10 cellular contexts compared by ENCODE assay signal in the genomic region with DNA sequence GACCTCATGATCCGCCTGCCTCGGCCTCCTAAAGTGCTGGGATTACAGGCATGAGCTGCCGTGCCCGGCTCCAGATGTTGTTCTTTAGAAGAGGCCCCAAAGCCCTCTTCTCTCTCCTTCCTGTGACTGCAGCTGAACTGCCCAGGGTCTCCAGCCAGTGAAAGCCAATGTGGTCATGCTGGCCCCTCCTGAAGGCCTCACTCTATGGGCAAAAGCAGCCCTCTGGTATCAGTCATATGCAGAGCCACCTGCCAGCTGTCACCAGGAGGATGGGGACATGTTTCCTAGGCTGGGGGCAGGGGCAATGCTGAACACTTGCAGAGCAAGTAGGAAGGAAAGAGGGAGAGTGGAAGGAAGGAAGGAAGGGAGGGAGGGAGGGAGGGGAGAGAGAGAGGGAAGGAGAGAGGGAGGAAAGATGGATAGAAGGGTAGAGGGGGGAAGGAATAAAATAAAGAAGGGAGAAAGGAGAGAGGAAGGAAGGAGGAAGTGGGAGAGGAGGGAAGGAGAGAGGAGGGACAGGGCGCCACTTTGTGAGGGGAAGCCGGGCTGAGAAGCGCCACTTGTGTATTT. TPM values are rescaled to one million over a fixed set of nuclear protein-coding genes. Genes with fewer than 3 reads are reported as not detected.
A peak's percentile ranks its signal among the peaks of the same experiment; 100 is the strongest.
DNase-seq lines count a peak whose midpoint lies in the region; ATAC-seq and TF ChIP-seq lines count a peak whose summit lies in the region.
"Had no signal": no experiment of that assay in that cellular context is flagged by ENCODE, and none has a peak within 500 bp of the region (broad histone marks: within the 10 kb centered on the region; RNA-seq: fewer than 3 reads in every experiment).

No MANE protein-coding gene starts in this region.

- no peak overlapping the region for H3K27ac ChIP-seq in CD4-positive, CD25-positive, alpha-beta regulatory T cell (ENCODE audit: insufficient read depth, low read length, poor library complexity, severe bottlenecking)
- H3K27ac ChIP-seq in OCI-LY3 (ENCODE audit: low read length): 0 out of 2 replicates have a peak overlapping the region, but pooled peaks have one; percentile 22
- peak overlapping the region; percentile 88 for H3K27ac ChIP-seq in endodermal cell (ENCODE audit: low read depth, low read length)
- peak overlapping the region; percentile 97 for H3K27ac ChIP-seq in parathyroid adenoma
- H3K27ac ChIP-seq in body of pancreas: peak overlapping the region in 2 of 4 donors; percentile 59 to 68

- no peak for ATAC-seq in CD4-positive, CD25-positive, alpha-beta regulatory T cell (ENCODE audit: low read depth in 2 of 2)
- no peak for ATAC-seq in body of pancreas

- WGBS in endodermal cell (ENCODE audit: insufficient coverage in 1 of 2, insufficient read length in 1 of 2), 2 experiments: 92% methylated on average over 7 of the region's 7 CpGs
- 60 to 86% methylated on average over 6 to 7 of the region's 7 CpGs for WGBS in body of pancreas, 2 donors

- H3K27me3 ChIP-seq in CD4-positive, CD25-positive, alpha-beta regulatory T cell (ENCODE audit: control insufficient read depth, insufficient read depth, low read length): no peaks in the 10 kb centered on the region
- H3K27me3 ChIP-seq in OCI-LY3 (ENCODE audit: low read depth, low read length) (no peaks in the 10 kb centered on the region), endodermal cell (ENCODE audit: control insufficient read depth, insufficient read depth, low read length, poor library complexity, severe bottlenecking) (no peaks in the 10 kb centered on the region), parathyroid adenoma (ENCODE audit: control insufficient read depth, insufficient read depth, low read length) (no peaks in the 10 kb centered on the region), body of pancreas (no peaks in the 10 kb centered on the region)

- H3K9me3 ChIP-seq in CD4-positive, CD25-positive, alpha-beta regulatory T cell (ENCODE audit: control insufficient read depth in 2 of 2, low read length in 2 of 2): no peaks in the 10 kb centered on the region
- no peaks in the 10 kb centered on the region for H3K9me3 ChIP-seq in OCI-LY3 (ENCODE audit: insufficient read depth, low read length)
- no peaks in the 10 kb centered on the region for H3K9me3 ChIP-seq in endodermal cell (ENCODE audit: control insufficient read depth, low read length)
- no peaks in the 10 kb centered on the region for H3K9me3 ChIP-seq in parathyroid adenoma (ENCODE audit: control insufficient read depth, low read length)
- H3K9me3 ChIP-seq in body of pancreas: no peaks in the 10 kb centered on the region

- H3K79me2 ChIP-seq in OCI-LY3 (ENCODE audit: low read length) (no peaks in the 10 kb centered on the region; the same call in 1 of the 2 replicates), parathyroid adenoma (no peaks in the 10 kb centered on the region)

- H3K4me1 ChIP-seq in CD4-positive, CD25-positive, alpha-beta regulatory T cell (ENCODE audit: control insufficient read depth, insufficient read depth, low read length, poor library complexity, severe bottlenecking): peaks cover 17% of the 10 kb centered on the region
- peaks cover 28% of the 10 kb centered on the region for H3K4me1 ChIP-seq in OCI-LY3 (ENCODE audit: low read length)
- peaks cover 3% of the 10 kb centered on the region for H3K4me1 ChIP-seq in endodermal cell (ENCODE audit: control insufficient read depth, insufficient read depth, low read length)
- H3K4me1 ChIP-seq in parathyroid adenoma: peaks cover 15% of the 10 kb centered on the region
- H3K4me1 ChIP-seq in body of pancreas: no peaks in the 10 kb centered on the region

- no peak for TF ChIP-seq CTCF in OCI-LY3 (IDR thresholded peaks at IDR 0.05; ENCODE audit: low read depth, low read length)
- TF ChIP-seq CTCF in endodermal cell (conservative IDR thresholded peaks at IDR 0.05): no peak
- TF ChIP-seq CTCF in parathyroid adenoma (IDR thresholded peaks at IDR 0.05): no peak
- TF ChIP-seq CTCF in body of pancreas (IDR thresholded peaks at IDR 0.05): no peak

- no peaks in the 10 kb centered on the region for H3K36me3 Mint-ChIP-seq in CD4-positive, CD25-positive, alpha-beta regulatory T cell
- H3K36me3 Mint-ChIP-seq in endodermal cell (ENCODE audit: low read depth): peaks cover 2% of the 10 kb centered on the region
- no peaks in the 10 kb centered on the region for H3K36me3 Mint-ChIP-seq in activated T-helper 2 cell treated with anti-CD3 and anti-CD28 coated beads, Interferon-gamma antibody, Interleukin-2, Interleukin-4, amounts not matched to agents 10 μg/mL and 5 μg/mL and 100 μg/mL, durations not matched to agents 14 hours and 24 hours and 36 hours (ENCODE audit: low read depth)
- H3K36me3 Mint-ChIP-seq: activated naive CD8-positive, alpha-beta T cell treated with anti-CD3 and anti-CD28 coated beads, Interleukin-2, amount 10 ng/mL, durations not matched to agents 7 days and 5 days had no signal

- no peaks in the 10 kb centered on the region for H3K27me3 Mint-ChIP-seq in CD4-positive, CD25-positive, alpha-beta regulatory T cell
- H3K27me3 Mint-ChIP-seq in endodermal cell (ENCODE audit: insufficient read depth): no peaks in the 10 kb centered on the region
- no peaks in the 10 kb centered on the region for H3K27me3 Mint-ChIP-seq in activated T-helper 2 cell treated with anti-CD3 and anti-CD28 coated beads, Interferon-gamma antibody, Interleukin-2, Interleukin-4, amounts not matched to agents 10 μg/mL and 5 μg/mL and 100 μg/mL, durations not matched to agents 14 hours and 24 hours and 36 hours (ENCODE audit: low read depth)
- H3K27me3 Mint-ChIP-seq: activated naive CD8-positive, alpha-beta T cell treated with anti-CD3 and anti-CD28 coated beads, Interleukin-2, amount 10 ng/mL, durations not matched to agents 7 days and 5 days had no signal

- no peak for TF ChIP-seq POLR2A in body of pancreas (IDR thresholded peaks at IDR 0.05)

- peak overlapping the region in 2 of 4 donors; percentile 73 to 86 for H3K4me3 Mint-ChIP-seq in CD4-positive, CD25-positive, alpha-beta regulatory T cell
- H3K4me3 Mint-ChIP-seq in endodermal cell: no peak overlapping the region
- H3K4me3 Mint-ChIP-seq in activated T-helper 2 cell treated with anti-CD3 and anti-CD28 coated beads, Interferon-gamma antibody, Interleukin-2, Interleukin-4, amounts not matched to agents 10 μg/mL and 5 μg/mL and 100 μg/mL, durations not matched to agents 14 hours and 24 hours and 36 hours (ENCODE audit: low read depth): no peak overlapping the region
- H3K4me3 Mint-ChIP-seq: activated naive CD8-positive, alpha-beta T cell treated with anti-CD3 and anti-CD28 coated beads, Interleukin-2, amount 10 ng/mL, durations not matched to agents 7 days and 5 days had no signal

- no peaks in the 10 kb centered on the region for H3K9me3 Mint-ChIP-seq in CD4-positive, CD25-positive, alpha-beta regulatory T cell
- H3K9me3 Mint-ChIP-seq in endodermal cell: no peaks in the 10 kb centered on the region
- H3K9me3 Mint-ChIP-seq in activated T-helper 2 cell treated with anti-CD3 and anti-CD28 coated beads, Interferon-gamma antibody, Interleukin-2, Interleukin-4, amounts not matched to agents 10 μg/mL and 5 μg/mL and 100 μg/mL, durations not matched to agents 14 hours and 24 hours and 36 hours: no peaks in the 10 kb centered on the region
- H3K9me3 Mint-ChIP-seq: activated naive CD8-positive, alpha-beta T cell treated with anti-CD3 and anti-CD28 coated beads, Interleukin-2, amount 10 ng/mL, durations not matched to agents 7 days and 5 days had no signal

- H4K20me1 ChIP-seq in OCI-LY3 (ENCODE audit: insufficient read depth, low read length): no peaks in the 10 kb centered on the region

- no peaks in the 10 kb centered on the region for H3K36me3 ChIP-seq in CD4-positive, CD25-positive, alpha-beta regulatory T cell (ENCODE audit: control insufficient read depth, insufficient read depth, low read length)
- H3K36me3 ChIP-seq in OCI-LY3 (replicated peaks; ENCODE audit: low read depth, low read length) (no peaks in the 10 kb centered on the region), endodermal cell (ENCODE audit: control insufficient read depth, insufficient read depth, low read length) (no peaks in the 10 kb centered on the region), parathyroid adenoma (ENCODE audit: control insufficient read depth, insufficient read depth, low read length) (no peaks in the 10 kb centered on the region), body of pancreas (replicated peaks in 1 of 2; ENCODE audit: insufficient read depth in 1 of 2, low read depth in 2 of 2) (no peaks in the 10 kb centered on the region)

- H3K27ac Mint-ChIP-seq in CD4-positive, CD25-positive, alpha-beta regulatory T cell: peak overlapping the region; percentile 74 to 96 (median 92)
- H3K27ac Mint-ChIP-seq in endodermal cell: no peak overlapping the region
- no peak overlapping the region for H3K27ac Mint-ChIP-seq in activated T-helper 2 cell treated with anti-CD3 and anti-CD28 coated beads, Interferon-gamma antibody, Interleukin-2, Interleukin-4, amounts not matched to agents 10 μg/mL and 5 μg/mL and 100 μg/mL, durations not matched to agents 14 hours and 24 hours and 36 hours
- H3K27ac Mint-ChIP-seq: activated naive CD8-positive, alpha-beta T cell treated with anti-CD3 and anti-CD28 coated beads, Interleukin-2, amount 10 ng/mL, durations not matched to agents 7 days and 5 days had no signal

- no peak overlapping the region for H3K4me3 ChIP-seq in CD4-positive, CD25-positive, alpha-beta regulatory T cell (ENCODE audit: low read depth, low read length)
- H3K4me3 ChIP-seq in OCI-LY3 (ENCODE audit: low read length) (peak overlapping the region; percentile 36), endodermal cell (ENCODE audit: low read length) (no peak overlapping the region), parathyroid adenoma (ENCODE audit: low read depth, low read length) (no peak overlapping the region), body of pancreas (no peak overlapping the region)

- H2AFZ ChIP-seq in OCI-LY3 (ENCODE audit: low read depth, low read length) (no peak overlapping the region), parathyroid adenoma (peak overlapping the region; percentile 86)

- H3K4me1 Mint-ChIP-seq in CD4-positive, CD25-positive, alpha-beta regulatory T cell: peaks cover 6 to 23% (median 10%) of the 10 kb centered on the region in 4 donors
- H3K4me1 Mint-ChIP-seq in endodermal cell: peaks cover 12% of the 10 kb centered on the region
- H3K4me1 Mint-ChIP-seq in activated T-helper 2 cell treated with anti-CD3 and anti-CD28 coated beads, Interferon-gamma antibody, Interleukin-2, Interleukin-4, amounts not matched to agents 10 μg/mL and 5 μg/mL and 100 μg/mL, durations not matched to agents 14 hours and 24 hours and 36 hours (ENCODE audit: low read depth): peaks cover 8% of the 10 kb centered on the region

- H3K4me2 ChIP-seq in OCI-LY3 (ENCODE audit: low read length): peak overlapping the region; percentile 80
- H3K4me2 ChIP-seq in parathyroid adenoma (ENCODE audit: low read length): no peak overlapping the region

- intact Hi-C loops in body of pancreas (cut with DNase I): no loop called here
- intact Hi-C loops in activated T-helper 2 cell treated with anti-CD3 and anti-CD28 coated beads, Interferon-gamma antibody, Interleukin-2, Interleukin-4, amounts not matched to agents 10 μg/mL and 5 μg/mL and 100 μg/mL, durations not matched to agents 14 hours and 24 hours and 36 hours (cut with micrococcal nuclease): no loop called here

- H3K9ac ChIP-seq in OCI-LY3 (ENCODE audit: low read length) (peak overlapping the region; percentile 38; the same call in 1 of the 2 replicates), endodermal cell (ENCODE audit: extremely low read depth, low read length, poor library complexity, severe bottlenecking) (no peak overlapping the region), parathyroid adenoma (no peak overlapping the region)

- DNase-seq in CD4-positive, CD25-positive, alpha-beta regulatory T cell: no peak
- DNase-seq in endodermal cell: no peak
- DNase-seq in NCI-H526 treated with DMSO at 0.1 percent for 48 hours (lab: John Stamatoyannopoulos, UW): no peak
- DNase-seq in body of pancreas: no peak
- DNase-seq in activated T-helper 2 cell treated with anti-CD3 and anti-CD28 coated beads, Interferon-gamma antibody, Interleukin-2, Interleukin-4, amounts not matched to agents 10 μg/mL and 5 μg/mL and 100 μg/mL, durations not matched to agents 14 hours and 24 hours and 36 hours (ENCODE audit: low spot score): no peak
- no peak for DNase-seq in NCI-H2107 treated with DMSO at 0.1 percent for 48 hours (lab: John Stamatoyannopoulos, UW; ENCODE audit: unreplicated experiment)
- DNase-seq: activated naive CD8-positive, alpha-beta T cell treated with anti-CD3 and anti-CD28 coated beads, Interleukin-2, amount 10 ng/mL, durations not matched to agents 7 days and 5 days; NCI-H187 had no signal

RNA-seq across cellular contexts. Expression of gene SOCS3, which starts 36.0 kb away (rescaled TPM):
- total RNA-seq in CD4-positive, CD25-positive, alpha-beta regulatory T cell: 218 TPM
- 10 to 100 TPM; 26.4 to 74.2 (median 51.2) TPM for polyA plus RNA-seq in CD4-positive, CD25-positive, alpha-beta regulatory T cell
- total RNA-seq in endodermal cell (10 to 100 TPM; 54.2 to 75.3 TPM), body of pancreas (10 to 100 TPM; 21.0 to 63.9 TPM)
- polyA plus RNA-seq in endodermal cell (2013, experiment 1 of 2): 15.1 TPM
- 19.8 TPM for polyA plus RNA-seq in endodermal cell (2013, experiment 2 of 2)
- total RNA-seq in activated T-helper 2 cell treated with anti-CD3 and anti-CD28 coated beads, Interferon-gamma antibody, Interleukin-2, Interleukin-4, amounts not matched to agents 10 μg/mL and 5 μg/mL and 100 μg/mL, durations not matched to agents 14 hours and 24 hours and 36 hours: 93.5 and 99.8 TPM in 2 replicates

RNA-seq across cellular contexts. Expression of gene PGS1, which starts 54.5 kb away (rescaled TPM):
- 50.1 TPM for total RNA-seq in CD4-positive, CD25-positive, alpha-beta regulatory T cell
- 10 to 100 TPM; 29.6 to 35.4 (median 31.5) TPM for polyA plus RNA-seq in CD4-positive, CD25-positive, alpha-beta regulatory T cell
- total RNA-seq in endodermal cell: 10 to 100 TPM; 57.1 to 58.2 TPM
- polyA plus RNA-seq in endodermal cell (2013, experiment 1 of 2): 33.1 TPM
- 32.3 TPM for polyA plus RNA-seq in endodermal cell (2013, experiment 2 of 2)
- 10 to 100 TPM; 17.1 to 30.4 TPM for total RNA-seq in body of pancreas
- 59.3 and 64.1 TPM in 2 replicates for total RNA-seq in activated T-helper 2 cell treated with anti-CD3 and anti-CD28 coated beads, Interferon-gamma antibody, Interleukin-2, Interleukin-4, amounts not matched to agents 10 μg/mL and 5 μg/mL and 100 μg/mL, durations not matched to agents 14 hours and 24 hours and 36 hours

Comparison
In these comparisons a context has a peak if more than half of its experiments do, and no peak if none do; other contexts are left out.
1. H3K27ac Mint-ChIP-seq: peak in CD4-positive, CD25-positive, alpha-beta regulatory T cell (3 of 3); none in endodermal cell (single experiment) and activated T-helper 2 cell treated with anti-CD3 and anti-CD28 coated beads, Interferon-gamma antibody, Interleukin-2, Interleukin-4, amounts not matched to agents 10 μg/mL and 5 μg/mL and 100 μg/mL, durations not matched to agents 14 hours and 24 hours and 36 hours (single experiment).